Comparison of ENCODE assay signal across 14 cellular contexts in the genomic region with DNA sequence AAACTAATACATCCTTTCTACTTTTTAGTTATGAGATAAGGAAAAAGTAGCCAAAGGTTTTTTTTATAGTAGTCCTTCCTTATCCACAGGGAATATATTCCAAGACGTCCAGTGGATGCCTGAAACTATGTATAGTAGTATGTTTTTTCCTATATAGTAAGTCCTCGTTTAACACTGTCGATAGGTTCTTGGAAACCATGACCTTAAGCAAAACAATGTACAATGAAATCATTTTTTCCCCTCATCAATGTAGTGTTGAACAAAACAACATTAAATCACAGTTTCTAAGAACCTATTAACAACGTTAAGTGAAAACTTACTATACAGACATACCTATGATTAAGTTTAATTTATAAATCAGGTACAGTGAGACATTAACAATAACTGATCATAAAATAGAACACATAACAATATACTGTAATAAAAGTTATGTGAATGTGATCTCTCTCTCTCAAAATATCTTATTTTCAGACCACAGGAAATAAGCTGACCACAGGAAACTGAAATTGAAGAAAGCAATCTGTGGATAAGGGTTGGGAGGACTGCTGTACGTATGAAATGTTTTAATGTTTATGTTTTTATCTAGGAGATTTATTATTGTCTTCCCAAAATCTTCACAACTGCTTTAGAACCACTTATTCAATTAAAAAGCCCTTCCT. TPM values are rescaled to one million over a fixed set of nuclear protein-coding genes. Genes with fewer than 3 reads are reported as not detected.
DNase-seq lines count a peak whose midpoint lies in the region; ATAC-seq and TF ChIP-seq lines count a peak whose summit lies in the region.
"Had no signal": no experiment of that assay in that cellular context is flagged by ENCODE, and none has a peak within 500 bp of the region (broad histone marks: within the 10 kb centered on the region; RNA-seq: fewer than 3 reads in every experiment).

No MANE protein-coding gene starts in this region.

- H3K27me3 Mint-ChIP-seq in activated CD4-positive, alpha-beta T cell treated with anti-CD3 and anti-CD28 coated beads for 36 hours, result no peaks in the 10 kb centered on the region

- CTCF ChIA-PET in activated CD4-positive, alpha-beta T cell treated with anti-CD3 and anti-CD28 coated beads for 36 hours (lab: Charles Lee), result no interaction called here

- intact Hi-C loops in activated CD4-positive, alpha-beta T cell treated with anti-CD3 and anti-CD28 coated beads for 36 hours (cut with DNase I, micrococcal nuclease), result loop anchor here in 1 of 2 experiments (2.0 kb wide), 1 partner anchor 20 kb away; a partner anchor contains a TSS
- intact Hi-C loops in left ventricle myocardium superior (cut with micrococcal nuclease), result no loop called here

- H3K4me1 Mint-ChIP-seq in activated CD4-positive, alpha-beta T cell treated with anti-CD3 and anti-CD28 coated beads for 36 hours, result peaks cover 13% of the 10 kb centered on the region
- H3K4me1 Mint-ChIP-seq: H9, mesothelial cell of epicardium had no signal

- DNase-seq in activated CD4-positive, alpha-beta T cell treated with anti-CD3 and anti-CD28 coated beads for 36 hours, result no peak
- no peak for DNase-seq in activated CD4-positive, alpha-beta T cell treated with anti-CD3 and anti-CD28 coated beads for 48 hours
- peak; percentile 5 for DNase-seq in astrocyte of the hippocampus (ENCODE audit: low read depth, low spot score)
- peak; percentile 46 for DNase-seq in non-pigmented ciliary epithelial cell (ENCODE audit: low read depth)
- DNase-seq in erythroblast (lab: John Stamatoyannopoulos, UW), result no peak
- no peak for DNase-seq in left ventricle myocardium superior
- no peak for DNase-seq in NCI-H2107 treated with DMSO at 0.1 percent for 48 hours (lab: John Stamatoyannopoulos, UW; ENCODE audit: unreplicated experiment)
- DNase-seq: activated gamma-delta T cell, H9, head of caudate nucleus, testis, WERI-Rb-1 had no signal

- H3K9me3 Mint-ChIP-seq in activated CD4-positive, alpha-beta T cell treated with anti-CD3 and anti-CD28 coated beads for 36 hours (ENCODE audit: low read depth), result no peaks in the 10 kb centered on the region
- H3K9me3 Mint-ChIP-seq: H9, mesothelial cell of epicardium had no signal

- TF ChIP-seq POLR2A in erythroblast (IDR thresholded peaks at IDR 0.05; ENCODE audit: low read length), result no peak

- POLR2A ChIA-PET in activated CD4-positive, alpha-beta T cell treated with anti-CD3 and anti-CD28 coated beads for 36 hours (lab: Charles Lee), result no interaction called here

- H3K36me3 Mint-ChIP-seq in activated CD4-positive, alpha-beta T cell treated with anti-CD3 and anti-CD28 coated beads for 36 hours (ENCODE audit: low read depth), result peaks cover 35% of the 10 kb centered on the region

- no peak for ATAC-seq in activated CD4-positive, alpha-beta T cell treated with anti-CD3 and anti-CD28 coated beads for 36 hours
- ATAC-seq in HG03108 (IDR thresholded peaks at IDR 0.05; ENCODE audit: unreplicated experiment), result peak; percentile 22
- no peak for ATAC-seq in left ventricle myocardium superior

- H3K27ac Mint-ChIP-seq in activated CD4-positive, alpha-beta T cell treated with anti-CD3 and anti-CD28 coated beads for 36 hours, result peak overlapping the region; percentile 21
- H3K27ac Mint-ChIP-seq: H9, mesothelial cell of epicardium had no signal

- no peak overlapping the region for H3K4me3 Mint-ChIP-seq in activated CD4-positive, alpha-beta T cell treated with anti-CD3 and anti-CD28 coated beads for 36 hours
- H3K4me3 Mint-ChIP-seq: H9, mesothelial cell of epicardium had no signal

RNA-seq across cellular contexts. Expression of a gene that starts 20.6 kb away (rescaled TPM):
- 10 to 100 TPM; 82.6 to 95.9 TPM for total RNA-seq in activated CD4-positive, alpha-beta T cell treated with anti-CD3 and anti-CD28 coated beads for 36 hours
- 84.6 TPM for total RNA-seq in left ventricle myocardium superior

RNA-seq across cellular contexts. Expression of a gene that starts 35.2 kb away (rescaled TPM):
- 10 to 100 TPM; 19.9 to 27.1 TPM for total RNA-seq in activated CD4-positive, alpha-beta T cell treated with anti-CD3 and anti-CD28 coated beads for 36 hours
- total RNA-seq in left ventricle myocardium superior, result 38.3 TPM

Comparison
In these comparisons a context has a peak if more than half of its experiments do, and no peak if none do; other contexts are left out.
1. DNase-seq: peak in astrocyte of the hippocampus (single experiment) and non-pigmented ciliary epithelial cell (single experiment); none in activated CD4-positive, alpha-beta T cell treated with anti-CD3 and anti-CD28 coated beads for 36 hours (single experiment), activated CD4-positive, alpha-beta T cell treated with anti-CD3 and anti-CD28 coated beads for 48 hours (single experiment), erythroblast (0 of 2), left ventricle myocardium superior (single experiment) and NCI-H2107 treated with DMSO at 0.1 percent for 48 hours (single experiment).